Comparison of ENCODE assay signal across 9 cellular contexts in the genomic region with DNA sequence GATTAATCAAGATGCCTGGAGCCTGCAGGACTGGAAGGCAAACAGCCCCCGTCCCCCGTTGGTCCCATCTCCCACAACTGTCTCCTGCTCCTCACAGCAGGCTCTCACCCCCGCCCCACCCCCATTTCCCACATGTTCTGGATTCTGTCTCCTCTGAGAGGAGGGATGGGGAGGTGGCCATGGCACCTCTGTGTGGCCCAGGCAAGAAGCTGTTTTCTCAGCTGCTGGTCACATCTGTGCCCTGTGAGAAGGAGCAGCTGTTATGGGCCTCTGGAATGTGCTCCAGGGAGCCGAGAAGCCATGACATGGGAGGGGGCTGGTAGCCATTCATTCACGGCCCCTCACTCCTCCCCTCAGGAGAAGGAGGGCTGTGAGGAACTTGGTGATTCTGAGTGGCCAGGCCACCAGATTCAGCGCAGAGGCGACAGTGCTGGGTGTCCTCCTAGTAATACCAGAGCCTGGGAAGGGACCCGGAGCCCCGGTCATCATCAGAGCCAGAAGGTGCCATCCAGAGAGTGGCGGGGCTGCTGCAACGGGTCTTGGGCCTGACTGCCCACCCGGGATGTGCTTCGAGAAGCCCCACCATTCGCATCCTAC. TPM values are rescaled to one million over a fixed set of nuclear protein-coding genes. Genes with fewer than 3 reads are reported as not detected.
A peak's percentile ranks its signal among the peaks of the same experiment; 100 is the strongest.
DNase-seq lines count a peak whose midpoint lies in the region; ATAC-seq and TF ChIP-seq lines count a peak whose summit lies in the region.
"Had no signal": no experiment of that assay in that cellular context is flagged by ENCODE, and none has a peak within 500 bp of the region (broad histone marks: within the 10 kb centered on the region; RNA-seq: fewer than 3 reads in every experiment).

No MANE protein-coding gene starts in this region.

- no peaks in the 10 kb centered on the region for H3K9me3 Mint-ChIP-seq in effector memory CD8-positive, alpha-beta T cell

- H3K4me1 Mint-ChIP-seq in effector memory CD8-positive, alpha-beta T cell (ENCODE audit: low read depth in 2 of 2) = peaks cover 11% of the 10 kb centered on the region in 2 donors

- no peaks in the 10 kb centered on the region for H3K36me3 ChIP-seq in left lung

- no peak overlapping the region for H3K27ac Mint-ChIP-seq in effector memory CD8-positive, alpha-beta T cell

- H3K4me1 ChIP-seq in left lung = peaks cover 0 to 36% of the 10 kb centered on the region in 2 donors

- peaks cover 23 to 79% of the 10 kb centered on the region in 2 donors for H3K27me3 ChIP-seq in left lung

- intact Hi-C loops in left lung (cut with DNase I) = no loop called here

- no peaks in the 10 kb centered on the region for H3K9me3 ChIP-seq in left lung

- no peaks in the 10 kb centered on the region for H3K36me3 Mint-ChIP-seq in effector memory CD8-positive, alpha-beta T cell (ENCODE audit: insufficient read depth)

- H3K27ac ChIP-seq in left lung (peak overlapping the region; percentile 67 to 76), substantia nigra (ENCODE audit: low read depth, low read length, poor library complexity, severe bottlenecking) (peak overlapping the region; percentile 69)

- peak; percentile 86 for DNase-seq in NCI-H1694 (lab: John Stamatoyannopoulos, UW)
- DNase-seq in choroid plexus epithelial cell (ENCODE audit: low read depth) = no peak
- DNase-seq in left lung = peak in 1 of 2 donors; percentile 61
- DNase-seq in substantia nigra (lab: John Stamatoyannopoulos, UW) = peak in 1 of 49 donors; percentile 8
- no peak for DNase-seq in LoVo (ENCODE audit: low spot score)
- no peak for DNase-seq in effector memory CD8-positive, alpha-beta T cell
- DNase-seq: activated naive CD4-positive, alpha-beta T cell had no signal

- TF ChIP-seq CTCF in choroid plexus epithelial cell (conservative IDR thresholded peaks at IDR 0.05; ENCODE audit: low read depth, low read length) = no peak
- TF ChIP-seq CTCF in left lung (IDR thresholded peaks at IDR 0.05) = no peak

- no peak overlapping the region for H3K4me3 Mint-ChIP-seq in effector memory CD8-positive, alpha-beta T cell

- ATAC-seq in left lung (no peak), HG02884 (IDR thresholded peaks at IDR 0.05; ENCODE audit: unreplicated experiment) (no peak), GM19324 (IDR thresholded peaks at IDR 0.05; ENCODE audit: low FRiP score, unreplicated experiment) (no peak)
- no peak for ATAC-seq in effector memory CD8-positive, alpha-beta T cell (replicated peaks)

- peaks cover 81 to 96% of the 10 kb centered on the region in 2 donors for H3K27me3 Mint-ChIP-seq in effector memory CD8-positive, alpha-beta T cell

- H3K4me3 ChIP-seq in choroid plexus epithelial cell (ENCODE audit: low read depth, low read length) (peak overlapping the region; percentile 51), left lung (peak overlapping the region; percentile 41 to 53)

RNA-seq across cellular contexts. Expression of gene NES, which starts 1.4 kb away (rescaled TPM):
- 10 to 100 TPM; 56.9 to 58.5 TPM for total RNA-seq in left lung

RNA-seq across cellular contexts. Expression of gene CRABP2, which starts 29.6 kb away (rescaled TPM):
- 10 to 100 TPM in 1 of 2 donors, 1 to 10 TPM in 1; 2.7 to 23.3 TPM for total RNA-seq in left lung

RNA-seq across cellular contexts. Expression of gene BCAN, which starts 33.9 kb away (rescaled TPM):
- total RNA-seq in left lung = under 1 TPM; 0.34 to 0.35 TPM

RNA-seq across cellular contexts. Expression of gene METTL25B, which starts 52.5 kb away (rescaled TPM):
- total RNA-seq in left lung = 10 to 100 TPM; 30.6 to 35.3 TPM

RNA-seq across cellular contexts. Expression of gene ISG20L2, which starts 52.8 kb away (rescaled TPM):
- 10 to 100 TPM; 18.3 to 30.8 TPM for total RNA-seq in left lung
